ENCODE assay signal across 15 cellular contexts in genomic region chr12:96502949-96503532, GRCh38. TPM values are rescaled to one million over a fixed set of nuclear protein-coding genes. Genes with fewer than 3 reads are reported as not detected.
DNase-seq lines count a peak whose midpoint lies in the region; ATAC-seq and FAIRE-seq lines count a peak whose summit lies in the region.
"Had no signal": no experiment of that assay in that cellular context is flagged by ENCODE, and none has a peak within 500 bp of the region (broad histone marks: within the 10 kb centered on the region; RNA-seq: fewer than 3 reads in every experiment).

No MANE protein-coding gene starts in this region.

- H3K4me1 Mint-ChIP-seq in CD4-positive, alpha-beta memory T cell: peaks cover 38 to 50% (median 41%) of the 10 kb centered on the region in 4 donors
- H3K4me1 Mint-ChIP-seq in activated T-helper 2 cell treated with anti-CD3 and anti-CD28 coated beads, Interferon-gamma antibody, Interleukin-2, Interleukin-4, amounts not matched to agents 10 μg/mL and 5 μg/mL and 100 μg/mL, durations not matched to agents 14 hours and 24 hours and 36 hours (ENCODE audit: low read depth): peaks cover 38% of the 10 kb centered on the region
- H3K4me1 Mint-ChIP-seq in naive thymus-derived CD8-positive, alpha-beta T cell: peaks cover 19 to 42% (median 35%) of the 10 kb centered on the region in 4 donors

- ATAC-seq in GM18858 (IDR thresholded peaks at IDR 0.05; ENCODE audit: unreplicated experiment) (peak; percentile 2), GM19035 (IDR thresholded peaks at IDR 0.05; ENCODE audit: unreplicated experiment) (no peak)
- no peak for ATAC-seq in naive thymus-derived CD8-positive, alpha-beta T cell

- H3K27me3 ChIP-seq in CD4-positive, alpha-beta memory T cell (ENCODE audit: insufficient read depth, low read length): no peaks in the 10 kb centered on the region
- H3K27me3 ChIP-seq: SJCRH30, suprapubic skin had no signal

- H3K27me3 Mint-ChIP-seq in CD4-positive, alpha-beta memory T cell: no peaks in the 10 kb centered on the region
- no peaks in the 10 kb centered on the region for H3K27me3 Mint-ChIP-seq in activated T-helper 2 cell treated with anti-CD3 and anti-CD28 coated beads, Interferon-gamma antibody, Interleukin-2, Interleukin-4, amounts not matched to agents 10 μg/mL and 5 μg/mL and 100 μg/mL, durations not matched to agents 14 hours and 24 hours and 36 hours (ENCODE audit: low read depth)
- H3K27me3 Mint-ChIP-seq in naive thymus-derived CD8-positive, alpha-beta T cell: no peaks in the 10 kb centered on the region

- H3K9me3 Mint-ChIP-seq in CD4-positive, alpha-beta memory T cell: peaks cover 0 to 2% (median 0%) of the 10 kb centered on the region in 8 donors
- peaks cover 5% of the 10 kb centered on the region for H3K9me3 Mint-ChIP-seq in activated T-helper 2 cell treated with anti-CD3 and anti-CD28 coated beads, Interferon-gamma antibody, Interleukin-2, Interleukin-4, amounts not matched to agents 10 μg/mL and 5 μg/mL and 100 μg/mL, durations not matched to agents 14 hours and 24 hours and 36 hours
- H3K9me3 Mint-ChIP-seq in naive thymus-derived CD8-positive, alpha-beta T cell: no peaks in the 10 kb centered on the region

- peaks cover 41% of the 10 kb centered on the region for H3K4me1 ChIP-seq in CD4-positive, alpha-beta memory T cell (ENCODE audit: insufficient read depth, low read length)
- H3K4me1 ChIP-seq: Caco-2 had no signal

- DNase-seq in CD4-positive, alpha-beta memory T cell: no peak
- no peak for DNase-seq in activated T-helper 2 cell treated with anti-CD3 and anti-CD28 coated beads, Interferon-gamma antibody, Interleukin-2, Interleukin-4, amounts not matched to agents 10 μg/mL and 5 μg/mL and 100 μg/mL, durations not matched to agents 14 hours and 24 hours and 36 hours (ENCODE audit: low spot score)
- no peak for DNase-seq in naive thymus-derived CD8-positive, alpha-beta T cell
- no peak for DNase-seq in HTR-8/SVneo (ENCODE audit: insufficient read length, low spot score)
- DNase-seq in activated CD8-positive, alpha-beta memory T cell treated with anti-CD3 and anti-CD28 coated beads, Interleukin-2, amount 50 U/mL, for 4 hours: no peak
- DNase-seq: activated CD4-positive, CD25-positive, alpha-beta regulatory T cell; activated effector memory CD4-positive, alpha-beta T cell treated with anti-CD3 and anti-CD28 coated beads, Interleukin-2, amount 50 U/mL, for 16 hours; Caco-2; NCI-H1930; NCI-H748 treated with DMSO at 0.1 percent for 48 hours; SJCRH30 had no signal

- peak overlapping the region in 4 of 8 donors; percentile 43 to 82 (median 62) for H3K4me3 Mint-ChIP-seq in CD4-positive, alpha-beta memory T cell
- peak overlapping the region; percentile 50 for H3K4me3 Mint-ChIP-seq in activated T-helper 2 cell treated with anti-CD3 and anti-CD28 coated beads, Interferon-gamma antibody, Interleukin-2, Interleukin-4, amounts not matched to agents 10 μg/mL and 5 μg/mL and 100 μg/mL, durations not matched to agents 14 hours and 24 hours and 36 hours (ENCODE audit: low read depth)
- peak overlapping the region in 1 of 10 donors; percentile 22 for H3K4me3 Mint-ChIP-seq in naive thymus-derived CD8-positive, alpha-beta T cell

- CTCF ChIA-PET in CD4-positive, alpha-beta memory T cell (lab: Charles Lee; ENCODE audit: partially characterized antibody): interaction anchor here (0.6 to 5.2 kb wide), 7 partner anchors 10 to 1546 kb away, joined by 3 to 54 read pairs (median 5); partner anchors contain the start of genes CDK17 and CFAP54

- no peaks in the 10 kb centered on the region for H3K36me3 ChIP-seq in CD4-positive, alpha-beta memory T cell (ENCODE audit: insufficient read depth, low read length)
- H3K36me3 ChIP-seq: SJCRH30, suprapubic skin had no signal

- no peaks in the 10 kb centered on the region for H3K9me3 ChIP-seq in CD4-positive, alpha-beta memory T cell (ENCODE audit: control insufficient read depth in 1 of 2, low read length in 2 of 2)
- H3K9me3 ChIP-seq: Caco-2, SJCRH30, suprapubic skin had no signal

- peak overlapping the region; percentile 84 to 94 (median 92) for H3K27ac Mint-ChIP-seq in CD4-positive, alpha-beta memory T cell
- peak overlapping the region; percentile 86 for H3K27ac Mint-ChIP-seq in activated T-helper 2 cell treated with anti-CD3 and anti-CD28 coated beads, Interferon-gamma antibody, Interleukin-2, Interleukin-4, amounts not matched to agents 10 μg/mL and 5 μg/mL and 100 μg/mL, durations not matched to agents 14 hours and 24 hours and 36 hours
- H3K27ac Mint-ChIP-seq in naive thymus-derived CD8-positive, alpha-beta T cell: peak overlapping the region in 9 of 10 donors; percentile 40 to 91 (median 80)

- peak overlapping the region; percentile 26 for H3K27ac ChIP-seq in CD4-positive, alpha-beta memory T cell (ENCODE audit: low read depth, low read length)
- H3K27ac ChIP-seq: SJCRH30, suprapubic skin had no signal

- no peaks in the 10 kb centered on the region for H3K36me3 Mint-ChIP-seq in CD4-positive, alpha-beta memory T cell
- H3K36me3 Mint-ChIP-seq in activated T-helper 2 cell treated with anti-CD3 and anti-CD28 coated beads, Interferon-gamma antibody, Interleukin-2, Interleukin-4, amounts not matched to agents 10 μg/mL and 5 μg/mL and 100 μg/mL, durations not matched to agents 14 hours and 24 hours and 36 hours (ENCODE audit: low read depth): peaks cover 7% of the 10 kb centered on the region
- no peaks in the 10 kb centered on the region for H3K36me3 Mint-ChIP-seq in naive thymus-derived CD8-positive, alpha-beta T cell

- POLR2A ChIA-PET in CD4-positive, alpha-beta memory T cell (lab: Charles Lee; ENCODE audit: partially characterized antibody): interaction anchor here (1.1 to 5.2 kb wide), 4 partner anchors 12 to 103 kb away, joined by 3 to 41 read pairs (median 20); partner anchors contain the start of genes CDK17 and CFAP54
- POLR2A ChIA-PET in naive thymus-derived CD8-positive, alpha-beta T cell (lab: Charles Lee): interaction anchor here (1.6 kb wide), 1 partner anchor 11 kb away, joined by 4 read pairs; no protein-coding TSS in a partner anchor

- no peak for FAIRE-seq in HTR-8/SVneo (lab: Jason Lieb, UNC)
- FAIRE-seq: endometrium had no signal

- intact Hi-C loops in CD4-positive, alpha-beta memory T cell (cut with micrococcal nuclease): loop anchor here (5.0 kb wide), 3 partner anchors 56 to 101 kb away; partner anchors contain the start of gene CDK17
- intact Hi-C loops in activated T-helper 2 cell treated with anti-CD3 and anti-CD28 coated beads, Interferon-gamma antibody, Interleukin-2, Interleukin-4, amounts not matched to agents 10 μg/mL and 5 μg/mL and 100 μg/mL, durations not matched to agents 14 hours and 24 hours and 36 hours (cut with micrococcal nuclease): loop anchor here (5.0 kb wide), 2 partner anchors 101 to 166 kb away; partner anchors contain the start of gene CDK17

- H3K4me3 ChIP-seq in CD4-positive, alpha-beta memory T cell (ENCODE audit: low read length in 2 of 2): no peak overlapping the region
- H3K4me3 ChIP-seq: SJCRH30, suprapubic skin had no signal

RNA-seq across cellular contexts. Expression of gene CFAP54, which starts 13.7 kb away (rescaled TPM):
- total RNA-seq in CD4-positive, alpha-beta memory T cell: 1 to 10 TPM in 1 of 2 experiments, under 1 TPM in 1; 0.73 to 1.1 TPM
- polyA plus RNA-seq in CD4-positive, alpha-beta memory T cell: under 1 TPM; 0.37 to 0.65 TPM
- total RNA-seq in activated T-helper 2 cell treated with anti-CD3 and anti-CD28 coated beads, Interferon-gamma antibody, Interleukin-2, Interleukin-4, amounts not matched to agents 10 μg/mL and 5 μg/mL and 100 μg/mL, durations not matched to agents 14 hours and 24 hours and 36 hours: 0.14 and 0.23 TPM in 2 replicates
- total RNA-seq in naive thymus-derived CD8-positive, alpha-beta T cell: under 1 TPM; 0.49 to 0.82 TPM
- polyA plus RNA-seq in naive thymus-derived CD8-positive, alpha-beta T cell: not detected
